ENCODE assay signal across 8 cellular contexts in the genomic region with DNA sequence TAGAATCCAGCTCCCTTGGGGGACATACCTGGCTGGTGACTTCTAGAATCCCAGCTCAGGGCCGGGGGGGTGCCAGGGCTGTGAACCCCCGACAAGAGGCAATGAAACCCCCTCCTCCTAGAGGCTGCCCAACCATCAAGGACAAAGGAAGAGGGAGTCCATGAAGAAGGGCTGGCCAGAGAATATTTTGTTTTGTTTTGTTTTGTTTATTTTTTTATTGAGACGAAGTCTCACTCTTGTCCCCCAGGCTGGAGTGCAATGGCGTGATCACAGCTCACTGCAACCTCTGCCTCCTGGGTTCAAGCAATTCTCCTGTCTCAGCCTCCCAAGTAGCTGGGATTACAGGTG. TPM values are rescaled to one million over a fixed set of nuclear protein-coding genes. Genes with fewer than 3 reads are reported as not detected.
DNase-seq lines count a peak whose midpoint lies in the region; ATAC-seq and TF ChIP-seq lines count a peak whose summit lies in the region.
"Not testable (repeated sequence)": the region's sequence is repeated elsewhere in the genome, so short reads cannot be mapped to it uniquely, and the experiment has no call there.

No MANE protein-coding gene starts in this region.

- not testable (repeated sequence) for H3K9me3 ChIP-seq in DND-41 (ENCODE audit: insufficient read depth, low read length, severe bottlenecking); Karpas-422 (ENCODE audit: low read length); endodermal cell (ENCODE audit: control insufficient read depth, low read length); mesodermal cell (ENCODE audit: control insufficient read depth, low read length); smooth muscle cell (replicated peaks; ENCODE audit: low read depth)

- peak overlapping the region; percentile 97 for H3K27ac ChIP-seq in 22Rv1
- peak overlapping the region; percentile 38; the same call in 1 of the 2 replicates for H3K27ac ChIP-seq in DND-41 (ENCODE audit: low read length)
- H3K27ac ChIP-seq in Karpas-422 (ENCODE audit: low read length): not testable (repeated sequence)
- H3K27ac ChIP-seq in VCaP: peak overlapping the region; percentile 98
- H3K27ac ChIP-seq in endodermal cell (ENCODE audit: low read depth, low read length): peak overlapping the region; percentile 27
- peak overlapping the region; percentile 78 for H3K27ac ChIP-seq in mesodermal cell (ENCODE audit: low read depth, low read length, severe bottlenecking)
- peak overlapping the region; percentile 87 for H3K27ac ChIP-seq in smooth muscle cell (ENCODE audit: low read depth)

- not testable (repeated sequence) for H3K79me2 ChIP-seq in DND-41 (ENCODE audit: insufficient read depth, low read length); Karpas-422 (ENCODE audit: low read length); smooth muscle cell (ENCODE audit: low read depth)

- H3K9me2 ChIP-seq in Karpas-422 (replicated peaks; ENCODE audit: insufficient read depth, low read length): not testable (repeated sequence)

- not testable (repeated sequence) for H3K4me3 ChIP-seq in DND-41 (ENCODE audit: low read depth in 1 of 2, low read length in 2 of 2); Karpas-422 (ENCODE audit: low read length); endodermal cell (ENCODE audit: low read length); mesodermal cell (ENCODE audit: extremely low read depth, insufficient read depth, low read length, poor library complexity, severe bottlenecking)
- peak overlapping the region; percentile 8 for H3K4me3 ChIP-seq in smooth muscle cell

- H4K20me1 ChIP-seq in DND-41 (ENCODE audit: insufficient read depth, low read length); Karpas-422 (ENCODE audit: insufficient read depth, low read depth, low read length): not testable (repeated sequence)
- peaks cover 21% of the 10 kb centered on the region for H4K20me1 ChIP-seq in smooth muscle cell (ENCODE audit: low read depth)

- H3K27me3 Mint-ChIP-seq in activated naive CD8-positive, alpha-beta T cell; endodermal cell (ENCODE audit: insufficient read depth): not testable (repeated sequence)

- not testable (repeated sequence) for H3F3A ChIP-seq in smooth muscle cell (ENCODE audit: low read depth)

- H3K9ac ChIP-seq in DND-41 (ENCODE audit: low read depth, low read length); endodermal cell (ENCODE audit: extremely low read depth, low read length, poor library complexity, severe bottlenecking): not testable (repeated sequence)
- H3K9ac ChIP-seq in Karpas-422 (ENCODE audit: low read length) (peak overlapping the region; percentile 37; the same call in 1 of the 2 replicates), smooth muscle cell (ENCODE audit: low read depth) (peak overlapping the region; percentile 67)

- H3K36me3 Mint-ChIP-seq in activated naive CD8-positive, alpha-beta T cell: not testable (repeated sequence)
- peaks cover 33% of the 10 kb centered on the region for H3K36me3 Mint-ChIP-seq in endodermal cell (ENCODE audit: low read depth)

- H3K4me1 Mint-ChIP-seq in activated naive CD8-positive, alpha-beta T cell (ENCODE audit: low read depth): peaks cover 55% of the 10 kb centered on the region
- H3K4me1 Mint-ChIP-seq in endodermal cell: peaks cover 21% of the 10 kb centered on the region

- not testable (repeated sequence) for DNase-seq in DND-41; Karpas-422; smooth muscle cell (lab: John Stamatoyannopoulos, UW; ENCODE audit: unreplicated experiment)
- peak; percentile 79 for DNase-seq in endodermal cell

- not testable (repeated sequence) for H3K27me3 ChIP-seq in DND-41 (ENCODE audit: insufficient read depth, low read length, poor library complexity); Karpas-422 (ENCODE audit: low read length); endodermal cell (ENCODE audit: control insufficient read depth, insufficient read depth, low read length, poor library complexity, severe bottlenecking); smooth muscle cell (ENCODE audit: low read depth)

- not testable (repeated sequence) for H2AFZ ChIP-seq in DND-41 (ENCODE audit: low read depth, low read length); Karpas-422 (ENCODE audit: low read length); smooth muscle cell (ENCODE audit: low read depth)

- 66 to 100% methylated on average over 2 to 4 of the region's 4 CpGs for WGBS in endodermal cell (ENCODE audit: insufficient coverage in 1 of 2, insufficient read length in 1 of 2), 2 experiments
- 63 to 75% methylated on average over 3 to 4 of the region's 4 CpGs for WGBS in mesodermal cell (ENCODE audit: insufficient coverage in 2 of 2), 2 experiments
- WGBS in smooth muscle cell (ENCODE audit: low lambda C conversion rate): 78% methylated on average over 4 of the region's 4 CpGs

- peak overlapping the region; percentile 70 for H3K27ac Mint-ChIP-seq in activated naive CD8-positive, alpha-beta T cell
- not testable (repeated sequence) for H3K27ac Mint-ChIP-seq in endodermal cell

- not testable (repeated sequence) for H3K36me3 ChIP-seq in DND-41 (ENCODE audit: insufficient read depth, low read length); Karpas-422 (ENCODE audit: insufficient read depth, low read length); endodermal cell (ENCODE audit: control insufficient read depth, insufficient read depth, low read length); smooth muscle cell (ENCODE audit: low read depth)
- H3K36me3 ChIP-seq in mesodermal cell (ENCODE audit: control insufficient read depth, insufficient read depth, low read length): peaks cover 16% of the 10 kb centered on the region

- H3K9me3 Mint-ChIP-seq in activated naive CD8-positive, alpha-beta T cell (ENCODE audit: low read depth); endodermal cell: not testable (repeated sequence)

- not testable (repeated sequence) for H3K4me3 Mint-ChIP-seq in activated naive CD8-positive, alpha-beta T cell; endodermal cell

- not testable (repeated sequence) for TF ChIP-seq CTCF in 22Rv1 (IDR thresholded peaks at IDR 0.05); DND-41 (IDR thresholded peaks at IDR 0.05; ENCODE audit: borderline replicate concordance, extremely low read depth, low read length, poor library complexity, severe bottlenecking); VCaP (conservative IDR thresholded peaks at IDR 0.05); endodermal cell (conservative IDR thresholded peaks at IDR 0.05); smooth muscle cell (IDR thresholded peaks at IDR 0.05; ENCODE audit: borderline replicate concordance, insufficient read depth, poor library complexity, severe bottlenecking)

- not testable (repeated sequence) for H3K4me2 ChIP-seq in DND-41 (ENCODE audit: insufficient read depth, low read length); Karpas-422 (ENCODE audit: low read depth, low read length, poor library complexity, severe bottlenecking)
- peak overlapping the region; percentile 85 for H3K4me2 ChIP-seq in smooth muscle cell

- peaks cover 57% of the 10 kb centered on the region for H3K4me1 ChIP-seq in DND-41 (ENCODE audit: insufficient read depth, low read length)
- H3K4me1 ChIP-seq in Karpas-422 (ENCODE audit: low read length); endodermal cell (ENCODE audit: control insufficient read depth, insufficient read depth, low read length): not testable (repeated sequence)
- peaks cover 20% of the 10 kb centered on the region for H3K4me1 ChIP-seq in mesodermal cell (ENCODE audit: control insufficient read depth, insufficient read depth, low read length, poor library complexity, severe bottlenecking)
- peaks cover 11% of the 10 kb centered on the region for H3K4me1 ChIP-seq in smooth muscle cell (ENCODE audit: low read depth)

- ATAC-seq in DND-41 (ENCODE audit: insufficient read depth, low read depth): not testable (repeated sequence)

RNA-seq across cellular contexts. Expression of a gene that starts 41.5 kb away (rescaled TPM):
- 0.22 and 1.9 TPM in 2 replicates for total RNA-seq in Karpas-422 (2014; rRNA removed; shearing (Covaris generic); ENCODE audit: low replicate concordance)
- 100 to 1,000 TPM in 1 of 2 donors, 10 to 100 TPM in 1; 88.2 to 116 TPM for total RNA-seq in endodermal cell
- 56.3 TPM for polyA plus RNA-seq in endodermal cell (2013, experiment 1 of 2)
- 53.8 TPM for polyA plus RNA-seq in endodermal cell (2013, experiment 2 of 2)
- 34.4 TPM for polyA plus RNA-seq in mesodermal cell (2013, experiment 1 of 2)
- polyA plus RNA-seq in mesodermal cell (2013, experiment 2 of 2): 29.0 TPM
- 17.4 and 26.4 TPM in 2 replicates for total RNA-seq in smooth muscle cell
- 22.0 and 24.6 TPM in 2 replicates for polyA plus RNA-seq in smooth muscle cell

RNA-seq across cellular contexts. Expression of a gene that starts 42.2 kb away (rescaled TPM):
- total RNA-seq in Karpas-422 (2014; rRNA removed; shearing (Covaris generic); ENCODE audit: low replicate concordance): not detected in 2 replicates
- total RNA-seq in endodermal cell (10 to 100 TPM; 21.7 to 38.9 TPM), smooth muscle cell (4.2 and 5.9 TPM in 2 replicates)
- 16.3 TPM for polyA plus RNA-seq in endodermal cell (2013, experiment 1 of 2)
- polyA plus RNA-seq in endodermal cell (2013, experiment 2 of 2): 14.2 TPM
- polyA plus RNA-seq in mesodermal cell (2013, experiment 1 of 2): 6.2 TPM
- polyA plus RNA-seq in mesodermal cell (2013, experiment 2 of 2): 7.5 TPM
- 0.81 and 3.6 TPM in 2 replicates for polyA plus RNA-seq in smooth muscle cell
